In the genomic region with DNA sequence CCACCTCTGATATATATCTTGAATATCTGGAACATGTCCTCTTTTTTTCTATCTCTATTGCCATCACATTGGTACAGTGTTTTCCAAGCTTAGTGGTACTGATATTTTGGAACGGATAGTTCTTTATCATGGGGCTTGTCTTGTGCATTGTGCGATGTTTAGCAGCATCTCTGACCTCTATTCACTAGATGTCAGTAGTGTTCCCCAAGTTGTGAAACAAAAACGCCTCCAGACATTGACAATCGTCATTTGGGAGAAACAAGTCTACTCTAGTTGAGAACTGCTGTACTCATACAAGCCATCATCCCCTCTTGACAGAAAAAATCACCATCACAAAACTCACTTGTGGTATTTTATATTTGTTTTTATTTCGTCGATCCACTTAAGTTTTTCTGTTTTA, we compare ENCODE assay signal across 20 cellular contexts.
DNase-seq lines count a peak whose midpoint lies in the region; ATAC-seq and TF ChIP-seq lines count a peak whose summit lies in the region.
"Had no signal": no experiment of that assay in that cellular context is flagged by ENCODE, and none has a peak within 500 bp of the region (broad histone marks: within the 10 kb centered on the region; RNA-seq: fewer than 3 reads in every experiment).

No MANE protein-coding gene starts in this region.

- TF ChIP-seq CTCF in LNCAP (IDR thresholded peaks at IDR 0.05), result peak; percentile 22; the same call in 1 of the 2 replicates

- in situ Hi-C loops in G401 (cut with HindIII; ENCODE audit: low sequenced_read_pairs), result no loop called here
- in situ Hi-C loops in SK-MEL-5 (cut with HindIII; ENCODE audit: low pct_unique_long_range_greater_than_20kb, low sequenced_read_pairs), result no loop called here

- no peak for ATAC-seq in HG02973 (IDR thresholded peaks at IDR 0.05; ENCODE audit: unreplicated experiment)
- ATAC-seq: activated CD4-positive, CD25-positive, alpha-beta regulatory T cell treated with anti-CD3 and anti-CD28 coated beads, Interleukin-2, amount 50 U/mL, for 24 hours; HCT116; mucosa of descending colon; stimulated activated naive CD8-positive, alpha-beta T cell treated with anti-CD3 and anti-CD28 coated beads, Interleukin-15, Interleukin-2, amounts not matched to agents 100 U/mL and 50 U/mL, for 24 hours had no signal

- DNase-seq in G401 (ENCODE audit: low spot score) (peak; percentile 3), SK-MEL-5 (ENCODE audit: low read depth, low spot score) (peak; percentile 20), iPS-NIHi7 (ENCODE audit: extremely low spot score) (peak; percentile 16), NCI-H128 (lab: John Stamatoyannopoulos, UW; ENCODE audit: unreplicated experiment) (no peak), HK-2 (ENCODE audit: unreplicated experiment) (no peak)
- DNase-seq: activated gamma-delta T cell treated with Interleukin-2 at 50 U/mL for 16 hours; aorta; DMS79 treated with DMSO at 0.1 percent for 48 hours; erythroblast; heart left ventricle; mucosa of descending colon; NCI-H2029; NK-92 treated with Interleukin-12 subunit alpha and Interleukin-12 subunit beta, amount 100 ng/mL, for 24 hours; SK-N-SH; spleen; stimulated activated naive CD8-positive, alpha-beta T cell treated with anti-CD3 and anti-CD28 coated beads, Interleukin-15, Interleukin-2, amounts not matched to agents 100 U/mL and 50 U/mL, for 24 hours had no signal

Comparison
In these comparisons a context has a peak if more than half of its experiments do, and no peak if none do; other contexts are left out.
1. DNase-seq: peak in G401 (single experiment), SK-MEL-5 (single experiment) and iPS-NIHi7 (single experiment); none in NCI-H128 (single experiment) and HK-2 (single experiment).